ENCODE assay signal across 8 cellular contexts in genomic region chr3:170221924-170222646, GRCh38. TPM values are rescaled to one million over a fixed set of nuclear protein-coding genes. Genes with fewer than 3 reads are reported as not detected.
DNase-seq lines count a peak whose midpoint lies in the region; ATAC-seq and TF ChIP-seq lines count a peak whose summit lies in the region.

PRKCI (plus strand) TSS chr3:170222424; CDS start chr3:170222670, 246 bp downstream.

- TF ChIP-seq CTCF in GM10248 (IDR thresholded peaks at IDR 0.05; ENCODE audit: control extremely low read depth, extremely low read depth, low read depth, missing control alignments) (no peak), SU-DHL-6 (IDR thresholded peaks at IDR 0.05; ENCODE audit: insufficient read depth, low read length, poor library complexity, severe bottlenecking) (no peak), osteocyte (IDR thresholded peaks at IDR 0.05) (no peak)

- peak within 1 kb of the TSS; percentile 80 for H3K4me3 ChIP-seq in SU-DHL-6 (ENCODE audit: insufficient read depth, low read length, poor library complexity, severe bottlenecking)
- peak within 1 kb of the TSS; percentile 87 for H3K4me3 ChIP-seq in thymus (ENCODE audit: low read length)

- POLR2A ChIA-PET in GM10248 (lab: Yijun Ruan, JAX) = interaction anchor here (0.5 kb wide), 1 partner anchor 37 kb away, joined by 6 read pairs; no protein-coding TSS in a partner anchor
- POLR2A ChIA-PET in activated naive CD8-positive, alpha-beta T cell treated with anti-CD3 and anti-CD28 coated beads, Interleukin-2, amount 10 ng/mL, durations not matched to agents 7 days and 5 days (lab: Charles Lee) = interaction anchor here (1.0 to 1.8 kb wide), 5 partner anchors 34 to 457 kb away, joined by 4 to 11 read pairs (median 6); partner anchors contain the start of genes PHC3, SKIL and TERC

- H3K9me3 ChIP-seq in SU-DHL-6 (ENCODE audit: insufficient read depth, low read length) (no peaks in the 10 kb centered on the region), thymus (ENCODE audit: control insufficient read depth) (no peaks in the 10 kb centered on the region)

- H3K79me2 ChIP-seq in SU-DHL-6 (ENCODE audit: insufficient read depth, low read length) = 0 out of 2 replicates have a peak, but pooled peaks cover 2% of the 10 kb centered on the region

- peaks cover 4% of the 10 kb centered on the region for H3K4me1 ChIP-seq in thymus (ENCODE audit: control insufficient read depth, insufficient read depth, low read length)

- no peaks in the 10 kb centered on the region for H3K27me3 Mint-ChIP-seq in activated naive CD8-positive, alpha-beta T cell treated with anti-CD3 and anti-CD28 coated beads, Interleukin-2, amount 10 ng/mL, durations not matched to agents 7 days and 5 days
- no peaks in the 10 kb centered on the region for H3K27me3 Mint-ChIP-seq in osteocyte (ENCODE audit: unreplicated experiment)

- H3K4me3 Mint-ChIP-seq in activated naive CD8-positive, alpha-beta T cell treated with anti-CD3 and anti-CD28 coated beads, Interleukin-2, amount 10 ng/mL, durations not matched to agents 7 days and 5 days = peak within 1 kb of the TSS; percentile 90
- H3K4me3 Mint-ChIP-seq in osteocyte (ENCODE audit: unreplicated experiment) = peak within 1 kb of the TSS; percentile 89

- peak within 1 kb of the TSS; percentile 99 for H2AFZ ChIP-seq in SU-DHL-6 (ENCODE audit: low read depth, low read length, severe bottlenecking)

- CTCF ChIA-PET in GM10248 (lab: Yijun Ruan, JAX) = interaction anchor here (0.9 to 1.4 kb wide), 4 partner anchors 11 to 192 kb away, joined by 3 read pairs; no protein-coding TSS in a partner anchor

- H3K9ac ChIP-seq in SU-DHL-6 (ENCODE audit: low read length) = peak within 1 kb of the TSS; percentile 80

- H3K36me3 ChIP-seq in SU-DHL-6 (ENCODE audit: low read length) = no peaks in the 10 kb centered on the region
- no peaks in the 10 kb centered on the region for H3K36me3 ChIP-seq in thymus (ENCODE audit: control insufficient read depth, insufficient read depth)

- no peaks in the 10 kb centered on the region for H4K20me1 ChIP-seq in SU-DHL-6 (ENCODE audit: low read depth, low read length)

- H3K36me3 Mint-ChIP-seq in activated naive CD8-positive, alpha-beta T cell treated with anti-CD3 and anti-CD28 coated beads, Interleukin-2, amount 10 ng/mL, durations not matched to agents 7 days and 5 days = peaks cover 1% of the 10 kb centered on the region
- no peaks in the 10 kb centered on the region for H3K36me3 Mint-ChIP-seq in osteocyte (ENCODE audit: unreplicated experiment)

- H3K4me1 Mint-ChIP-seq in activated naive CD8-positive, alpha-beta T cell treated with anti-CD3 and anti-CD28 coated beads, Interleukin-2, amount 10 ng/mL, durations not matched to agents 7 days and 5 days = peaks cover 20% of the 10 kb centered on the region
- H3K4me1 Mint-ChIP-seq in osteocyte (ENCODE audit: unreplicated experiment) = peaks cover 41% of the 10 kb centered on the region

- ATAC-seq in HG02610 (IDR thresholded peaks at IDR 0.05; ENCODE audit: unreplicated experiment) = peak; percentile 97
- ATAC-seq in activated naive CD8-positive, alpha-beta T cell treated with anti-CD3 and anti-CD28 coated beads, Interleukin-2, amount 10 ng/mL, durations not matched to agents 7 days and 5 days (ENCODE audit: low read depth) = peak; percentile 99

- under 1% methylated on average over 60 of the region's 60 CpGs for WGBS in thymus

- H3K9me3 Mint-ChIP-seq in activated naive CD8-positive, alpha-beta T cell treated with anti-CD3 and anti-CD28 coated beads, Interleukin-2, amount 10 ng/mL, durations not matched to agents 7 days and 5 days = no peaks in the 10 kb centered on the region
- H3K9me3 Mint-ChIP-seq in osteocyte (ENCODE audit: unreplicated experiment) = no peaks in the 10 kb centered on the region

- H3K27me3 ChIP-seq in SU-DHL-6 (ENCODE audit: low read length) (no peaks in the 10 kb centered on the region), thymus (ENCODE audit: control insufficient read depth, insufficient read depth) (no peaks in the 10 kb centered on the region)

- DNase-seq in GM10248 (ENCODE audit: extremely low spot score) (peak; percentile 91), NCI-H1105 (lab: John Stamatoyannopoulos, UW) (peak; percentile 98), head of caudate nucleus (peak; percentile 89 to 98 (median 96)), osteocyte (ENCODE audit: extremely low spot score, unreplicated experiment) (peak; percentile 97)
- DNase-seq in activated naive CD8-positive, alpha-beta T cell treated with anti-CD3 and anti-CD28 coated beads, Interleukin-2, amount 10 ng/mL, durations not matched to agents 7 days and 5 days = peak; percentile 86

- H3K27ac ChIP-seq in SU-DHL-6 (ENCODE audit: low read depth, low read length) (peak within 1 kb of the TSS; percentile 48; the same call in 1 of the 2 replicates), thymus (ENCODE audit: low read depth) (peak within 1 kb of the TSS; percentile 88)

- peak within 1 kb of the TSS; percentile 85 for H3K27ac Mint-ChIP-seq in activated naive CD8-positive, alpha-beta T cell treated with anti-CD3 and anti-CD28 coated beads, Interleukin-2, amount 10 ng/mL, durations not matched to agents 7 days and 5 days
- H3K27ac Mint-ChIP-seq in osteocyte (ENCODE audit: unreplicated experiment) = peak within 1 kb of the TSS; percentile 99

- peaks cover 9% of the 10 kb centered on the region for H3F3A ChIP-seq in SU-DHL-6 (ENCODE audit: insufficient read depth)

- peak within 1 kb of the TSS; percentile 90 for H3K4me2 ChIP-seq in SU-DHL-6 (ENCODE audit: low read depth, low read length, poor library complexity, severe bottlenecking)

- intact Hi-C loops in head of caudate nucleus (cut with DNase I) = loop anchor here (5.0 to 10.0 kb wide), 2 partner anchors 40 to 133 kb away; partner anchors contain the start of genes PHC3 and SKIL

- no peaks in the 10 kb centered on the region for H3K9me2 ChIP-seq in SU-DHL-6 (replicated peaks; ENCODE audit: insufficient read depth, low read length)

RNA-seq across cellular contexts. Expression of gene PRKCI, which starts in this region (rescaled TPM):
- total RNA-seq in activated naive CD8-positive, alpha-beta T cell treated with anti-CD3 and anti-CD28 coated beads, Interleukin-2, amount 10 ng/mL, durations not matched to agents 7 days and 5 days = 10 to 100 TPM; 23.7 to 24.2 TPM
- 43.8 and 48.0 TPM in 2 replicates for total RNA-seq in osteocyte
- 21.9 TPM for polyA plus RNA-seq in thymus

Comparison
In these comparisons a context has a peak if more than half of its experiments do, and no peak if none do; other contexts are left out.
1. Peak in every context shown above with its lines: DNase-seq, ATAC-seq, H3K4me3 ChIP-seq and H3K27ac ChIP-seq.